ENCODE assay signal across 24 cellular contexts in genomic region chrX:122907375-122907774, GRCh38.
"Had no signal": no experiment of that assay in that cellular context is flagged by ENCODE, and none has a peak within 500 bp of the region (broad histone marks: within the 10 kb centered on the region; RNA-seq: fewer than 3 reads in every experiment).

No MANE protein-coding gene starts in this region.

- H3K27ac ChIP-seq: colonic mucosa, coronary artery, dorsolateral prefrontal cortex, epithelial cell of prostate, esophagus muscularis mucosa, esophagus squamous epithelium, foreskin keratinocyte, gastrocnemius medialis, gastroesophageal sphincter, heart left ventricle, heart right ventricle had no signal

- H3K36me3 ChIP-seq: colonic mucosa, esophagus muscularis mucosa, esophagus squamous epithelium, gastrocnemius medialis, gastroesophageal sphincter, heart left ventricle, heart right ventricle had no signal

- H3K27me3 ChIP-seq: colonic mucosa, esophagus muscularis mucosa, esophagus squamous epithelium, foreskin keratinocyte, gastrocnemius medialis, gastroesophageal sphincter, heart left ventricle, heart right ventricle had no signal

- DNase-seq: colonic mucosa; cortex of kidney; dermis blood vessel endothelial cell; dorsolateral prefrontal cortex; effector CD4-positive, alpha-beta T cell; effector CD8-positive, alpha-beta T cell; effector memory CD4-positive, alpha-beta T cell; effector memory CD8-positive, alpha-beta T cell; endodermal cell; erythroblast; esophagus squamous epithelium; foreskin fibroblast; foreskin keratinocyte; foreskin melanocyte; gastrocnemius medialis; glutamatergic neuron; head of caudate nucleus; heart left ventricle; heart right ventricle had no signal

- H3K4me3 ChIP-seq: colonic mucosa, coronary artery, dorsolateral prefrontal cortex, esophagus muscularis mucosa, esophagus squamous epithelium, gastrocnemius medialis, gastroesophageal sphincter, heart left ventricle, heart right ventricle had no signal

- H3K4me1 ChIP-seq: colonic mucosa, esophagus muscularis mucosa, esophagus squamous epithelium, foreskin keratinocyte, gastrocnemius medialis, gastroesophageal sphincter, heart left ventricle, heart right ventricle had no signal

- H3K9me3 ChIP-seq: colonic mucosa, gastrocnemius medialis, gastroesophageal sphincter had no signal

- ATAC-seq: effector memory CD8-positive, alpha-beta T cell; esophagus mucosa; foreskin keratinocyte; gastrocnemius medialis; gastroesophageal sphincter; heart left ventricle; heart right ventricle had no signal
